In genomic region chr3:49904448-49904847, GRCh38 we compare ENCODE assay signal across 12 cellular contexts. TPM values are rescaled to one million over a fixed set of nuclear protein-coding genes. Genes with fewer than 3 reads are reported as not detected.
DNase-seq lines count a peak whose midpoint lies in the region; ATAC-seq and TF ChIP-seq lines count a peak whose summit lies in the region.
"Not testable (repeated sequence)": the region's sequence is repeated elsewhere in the genome, so short reads cannot be mapped to it uniquely, and the experiment has no call there.
"Had no signal": no experiment of that assay in that cellular context is flagged by ENCODE, and none has a peak within 500 bp of the region (broad histone marks: within the 10 kb centered on the region; RNA-seq: fewer than 3 reads in every experiment).

No MANE protein-coding gene starts in this region.

- intact Hi-C loops in Calu3 (cut with micrococcal nuclease; ENCODE audit: unreplicated experiment); activated CD4-positive, alpha-beta T cell treated with anti-CD3 and anti-CD28 coated beads, Interleukin-2, amount 10 ng/mL, durations not matched to agents 24 days and 14 days (cut with micrococcal nuclease): not testable (repeated sequence)

- not testable (repeated sequence) for H3K36me3 ChIP-seq in OCI-LY3 (replicated peaks; ENCODE audit: low read depth, low read length); mesendoderm (ENCODE audit: control insufficient read depth, insufficient read depth, low read length)

- H3K9me3 ChIP-seq in OCI-LY3 (ENCODE audit: insufficient read depth, low read length), result not testable (repeated sequence)

- not testable (repeated sequence) for H2AFZ ChIP-seq in OCI-LY3 (ENCODE audit: low read depth, low read length)

- H3K27me3 Mint-ChIP-seq in Calu3 (ENCODE audit: unreplicated experiment); activated CD4-positive, alpha-beta T cell treated with anti-CD3 and anti-CD28 coated beads, Interleukin-2, amount 10 ng/mL, durations not matched to agents 24 days and 14 days; activated naive CD8-positive, alpha-beta T cell treated with anti-CD3 and anti-CD28 coated beads for 36 hours: not testable (repeated sequence)

- not testable (repeated sequence) for H2BK120ac ChIP-seq in mesendoderm (ENCODE audit: low read depth, low read length)

- CTCF ChIA-PET in Calu3 (lab: Charles Lee), result interaction anchor here (1.0 kb wide), 1 partner anchor 101 kb away, joined by 3 read pairs; the partner anchor contains the start of gene INKA1

- H2BK5ac ChIP-seq in mesendoderm (ENCODE audit: low read length), result not testable (repeated sequence)

- peak overlapping the region; percentile 63; the same call in 1 of the 2 replicates for H3K27ac ChIP-seq in OCI-LY3 (ENCODE audit: low read length)
- H3K27ac ChIP-seq in epithelial cell of prostate, result peak overlapping the region; percentile 99
- H3K27ac ChIP-seq in mesendoderm (ENCODE audit: low read depth, low read length), result not testable (repeated sequence)

- H3K27ac Mint-ChIP-seq in Calu3 (ENCODE audit: unreplicated experiment), result peak overlapping the region; percentile 81
- peak overlapping the region; percentile 90 for H3K27ac Mint-ChIP-seq in activated CD4-positive, alpha-beta T cell treated with anti-CD3 and anti-CD28 coated beads, Interleukin-2, amount 10 ng/mL, durations not matched to agents 24 days and 14 days
- H3K27ac Mint-ChIP-seq in activated naive CD8-positive, alpha-beta T cell treated with anti-CD3 and anti-CD28 coated beads for 36 hours, result peak overlapping the region; percentile 90
- peak overlapping the region; percentile 98 for H3K27ac Mint-ChIP-seq in stimulated activated effector memory CD8-positive, alpha-beta T cell treated with anti-CD3 and anti-CD28 coated beads, Interleukin-12 subunit alpha, Interleukin-12 subunit beta, amount 100 ng/mL, for 72 hours

- not testable (repeated sequence) for H2BK15ac ChIP-seq in mesendoderm (replicated peaks; ENCODE audit: low read depth)

- ATAC-seq in stimulated activated effector memory CD8-positive, alpha-beta T cell treated with anti-CD3 and anti-CD28 coated beads, Interleukin-12 subunit alpha, Interleukin-12 subunit beta, amount 100 ng/mL, for 72 hours, result not testable (repeated sequence)

- not testable (repeated sequence) for H3K4ac ChIP-seq in mesendoderm (ENCODE audit: low read depth, low read length)

- not testable (repeated sequence) for H3K9me3 Mint-ChIP-seq in Calu3 (ENCODE audit: low read depth, unreplicated experiment); activated CD4-positive, alpha-beta T cell treated with anti-CD3 and anti-CD28 coated beads, Interleukin-2, amount 10 ng/mL, durations not matched to agents 24 days and 14 days; activated naive CD8-positive, alpha-beta T cell treated with anti-CD3 and anti-CD28 coated beads for 36 hours; stimulated activated effector memory CD8-positive, alpha-beta T cell treated with anti-CD3 and anti-CD28 coated beads, Interleukin-12 subunit alpha, Interleukin-12 subunit beta, amount 100 ng/mL, for 72 hours

- H3K79me2 ChIP-seq in OCI-LY3 (ENCODE audit: low read length); mesendoderm (ENCODE audit: control insufficient read depth, insufficient read depth, low read length): not testable (repeated sequence)

- peak overlapping the region; percentile 53; the same call in 1 of the 2 replicates for H3K4me2 ChIP-seq in OCI-LY3 (ENCODE audit: low read length)
- H3K4me2 ChIP-seq in mesendoderm (ENCODE audit: low read length), result not testable (repeated sequence)

- H3K4me3 ChIP-seq in OCI-LY3 (ENCODE audit: low read length), result peak overlapping the region; percentile 64; the same call in 1 of the 2 replicates
- not testable (repeated sequence) for H3K4me3 ChIP-seq in mesendoderm (ENCODE audit: low read length)

- WGBS in mesendoderm (ENCODE audit: extremely low coverage, insufficient coverage, low lambda C conversion rate), result no CpG with 5 or more reads among the region's 13 CpGs

- not testable (repeated sequence) for H3K27me3 ChIP-seq in OCI-LY3 (ENCODE audit: low read depth, low read length); mesendoderm (ENCODE audit: insufficient read depth, low read length, poor library complexity)

- not testable (repeated sequence) for DNase-seq in Calu3; activated CD4-positive, alpha-beta T cell treated with anti-CD3 and anti-CD28 coated beads, Interleukin-2, amount 10 ng/mL, durations not matched to agents 24 days and 14 days; activated naive CD8-positive, alpha-beta T cell treated with anti-CD3 and anti-CD28 coated beads for 36 hours; epithelial cell of prostate (ENCODE audit: low read depth, low spot score); mesendoderm; stimulated activated effector memory CD8-positive, alpha-beta T cell treated with anti-CD3 and anti-CD28 coated beads, Interleukin-12 subunit alpha, Interleukin-12 subunit beta, amount 100 ng/mL, for 72 hours (ENCODE audit: low spot score in 2 of 2)

- H3K18ac ChIP-seq in mesendoderm (ENCODE audit: low read length), result not testable (repeated sequence)

- peaks cover 61% of the 10 kb centered on the region for H3K36me3 Mint-ChIP-seq in Calu3 (ENCODE audit: insufficient read depth, unreplicated experiment)
- not testable (repeated sequence) for H3K36me3 Mint-ChIP-seq in activated CD4-positive, alpha-beta T cell treated with anti-CD3 and anti-CD28 coated beads, Interleukin-2, amount 10 ng/mL, durations not matched to agents 24 days and 14 days (ENCODE audit: low read depth); activated naive CD8-positive, alpha-beta T cell treated with anti-CD3 and anti-CD28 coated beads for 36 hours; stimulated activated effector memory CD8-positive, alpha-beta T cell treated with anti-CD3 and anti-CD28 coated beads, Interleukin-12 subunit alpha, Interleukin-12 subunit beta, amount 100 ng/mL, for 72 hours

- H4K20me1 ChIP-seq in OCI-LY3 (ENCODE audit: insufficient read depth, low read length), result not testable (repeated sequence)

- H4K5ac ChIP-seq in mesendoderm (ENCODE audit: low read length), result not testable (repeated sequence)

- H4K8ac ChIP-seq in mesendoderm (ENCODE audit: low read depth, low read length), result not testable (repeated sequence)

- TF ChIP-seq CTCF in Calu3 (IDR thresholded peaks at IDR 0.05; ENCODE audit: unreplicated experiment); OCI-LY3 (IDR thresholded peaks at IDR 0.05; ENCODE audit: low read depth, low read length): not testable (repeated sequence)

- not testable (repeated sequence) for H3K9ac ChIP-seq in OCI-LY3 (ENCODE audit: low read length)
- peak overlapping the region; percentile 8 for H3K9ac ChIP-seq in mesendoderm (ENCODE audit: low read length)

- peaks cover 29% of the 10 kb centered on the region for H3K4me1 ChIP-seq in OCI-LY3 (ENCODE audit: low read length)
- not testable (repeated sequence) for H3K4me1 ChIP-seq in mesendoderm (ENCODE audit: control insufficient read depth, low read depth, low read length)

- H2AK5ac ChIP-seq in mesendoderm (ENCODE audit: low read length), result peak overlapping the region; percentile 94

- peaks cover 24% of the 10 kb centered on the region for H3K4me1 Mint-ChIP-seq in Calu3 (ENCODE audit: low read depth, unreplicated experiment)
- H3K4me1 Mint-ChIP-seq in activated CD4-positive, alpha-beta T cell treated with anti-CD3 and anti-CD28 coated beads, Interleukin-2, amount 10 ng/mL, durations not matched to agents 24 days and 14 days, result peaks cover 31% of the 10 kb centered on the region
- H3K4me1 Mint-ChIP-seq in activated naive CD8-positive, alpha-beta T cell treated with anti-CD3 and anti-CD28 coated beads for 36 hours, result peaks cover 17% of the 10 kb centered on the region
- H3K4me1 Mint-ChIP-seq in stimulated activated effector memory CD8-positive, alpha-beta T cell treated with anti-CD3 and anti-CD28 coated beads, Interleukin-12 subunit alpha, Interleukin-12 subunit beta, amount 100 ng/mL, for 72 hours, result peaks cover 19% of the 10 kb centered on the region

- not testable (repeated sequence) for BruUV-seq in Calu3 (replicated peaks; lab: Mats Ljungman, UMichigan)

- not testable (repeated sequence) for H3K79me1 ChIP-seq in mesendoderm (ENCODE audit: low read length)

- H3K23ac ChIP-seq in mesendoderm (ENCODE audit: low read length), result peak overlapping the region; percentile 25

- H3K4me3 Mint-ChIP-seq in Calu3 (ENCODE audit: low read depth, unreplicated experiment), result peak overlapping the region; percentile 87
- peak overlapping the region; percentile 89 for H3K4me3 Mint-ChIP-seq in activated CD4-positive, alpha-beta T cell treated with anti-CD3 and anti-CD28 coated beads, Interleukin-2, amount 10 ng/mL, durations not matched to agents 24 days and 14 days
- peak overlapping the region; percentile 89 for H3K4me3 Mint-ChIP-seq in activated naive CD8-positive, alpha-beta T cell treated with anti-CD3 and anti-CD28 coated beads for 36 hours
- H3K4me3 Mint-ChIP-seq in stimulated activated effector memory CD8-positive, alpha-beta T cell treated with anti-CD3 and anti-CD28 coated beads, Interleukin-12 subunit alpha, Interleukin-12 subunit beta, amount 100 ng/mL, for 72 hours, result peak overlapping the region; percentile 81

- peak overlapping the region; percentile 66 for H3K56ac ChIP-seq in mesendoderm (ENCODE audit: low read length)

RNA-seq across cellular contexts. Expression of gene MST1R, which starts 0.8 kb away (rescaled TPM):
- 169 and 218 TPM in 2 replicates for total RNA-seq in Calu3 (2022)
- 1.0 and 1.5 TPM in 2 replicates for total RNA-seq in activated CD4-positive, alpha-beta T cell treated with anti-CD3 and anti-CD28 coated beads, Interleukin-2, amount 10 ng/mL, durations not matched to agents 24 days and 14 days
- total RNA-seq in activated naive CD8-positive, alpha-beta T cell treated with anti-CD3 and anti-CD28 coated beads for 36 hours, result under 1 TPM; 0.74 to 0.76 TPM
- 1.7 TPM for polyA plus RNA-seq in mesendoderm (2013, experiment 1 of 2)
- 1.3 TPM for polyA plus RNA-seq in mesendoderm (2013, experiment 2 of 2)

RNA-seq across cellular contexts. Expression of gene MON1A, which starts 25.2 kb away (rescaled TPM):
- total RNA-seq in Calu3 (2022), result 8.4 and 10.6 TPM in 2 replicates
- 15.1 and 16.3 TPM in 2 replicates for total RNA-seq in activated CD4-positive, alpha-beta T cell treated with anti-CD3 and anti-CD28 coated beads, Interleukin-2, amount 10 ng/mL, durations not matched to agents 24 days and 14 days
- total RNA-seq in activated naive CD8-positive, alpha-beta T cell treated with anti-CD3 and anti-CD28 coated beads for 36 hours, result 10 to 100 TPM; 11.7 to 12.2 TPM
- 12.0 TPM for polyA plus RNA-seq in mesendoderm (2013, experiment 1 of 2)
- 11.9 TPM for polyA plus RNA-seq in mesendoderm (2013, experiment 2 of 2)

RNA-seq across cellular contexts. Expression of gene CAMKV, which starts 34.7 kb away (rescaled TPM):
- total RNA-seq in Calu3 (2022), result 0.38 and 0.83 TPM in 2 replicates
- total RNA-seq in activated CD4-positive, alpha-beta T cell treated with anti-CD3 and anti-CD28 coated beads, Interleukin-2, amount 10 ng/mL, durations not matched to agents 24 days and 14 days, result 1.2 and 1.6 TPM in 2 replicates
- 1 to 10 TPM; 1.6 to 1.7 TPM for total RNA-seq in activated naive CD8-positive, alpha-beta T cell treated with anti-CD3 and anti-CD28 coated beads for 36 hours
- polyA plus RNA-seq in mesendoderm (2013, experiment 1 of 2), result 10.1 TPM
- polyA plus RNA-seq in mesendoderm (2013, experiment 2 of 2), result 11.2 TPM
- total RNA-seq: chondrocyte, glomerular endothelial cell, left lobe of liver, right cardiac atrium had no signal
- polyA plus RNA-seq: ovary, right cardiac atrium had no signal

RNA-seq across cellular contexts. Expression of gene RBM6, which starts 35.5 kb away (rescaled TPM):
- total RNA-seq in Calu3 (2022), result 69.6 and 72.1 TPM in 2 replicates
- 95.3 and 100 TPM in 2 replicates for total RNA-seq in activated CD4-positive, alpha-beta T cell treated with anti-CD3 and anti-CD28 coated beads, Interleukin-2, amount 10 ng/mL, durations not matched to agents 24 days and 14 days
- total RNA-seq in activated naive CD8-positive, alpha-beta T cell treated with anti-CD3 and anti-CD28 coated beads for 36 hours, result 10 to 100 TPM; 59.5 to 64.8 TPM
- 55.8 TPM for polyA plus RNA-seq in mesendoderm (2013, experiment 1 of 2)
- polyA plus RNA-seq in mesendoderm (2013, experiment 2 of 2), result 56.4 TPM

RNA-seq across cellular contexts. Expression of gene TRAIP, which starts 48.1 kb away (rescaled TPM):
- 28.2 and 29.7 TPM in 2 replicates for total RNA-seq in Calu3 (2022)
- total RNA-seq in activated CD4-positive, alpha-beta T cell treated with anti-CD3 and anti-CD28 coated beads, Interleukin-2, amount 10 ng/mL, durations not matched to agents 24 days and 14 days, result 27.1 and 30.4 TPM in 2 replicates
- 10 to 100 TPM; 23.0 to 23.6 TPM for total RNA-seq in activated naive CD8-positive, alpha-beta T cell treated with anti-CD3 and anti-CD28 coated beads for 36 hours
- 18.5 TPM for polyA plus RNA-seq in mesendoderm (2013, experiment 1 of 2)
- 19.7 TPM for polyA plus RNA-seq in mesendoderm (2013, experiment 2 of 2)

Comparison
In these comparisons a context has a peak if more than half of its experiments do, and no peak if none do; other contexts are left out.
1. RNA of gene MST1R, which starts 0.8 kb away (total RNA-seq): 169 to 218 TPM in Calu3; 1.0 to 1.5 TPM in activated CD4-positive, alpha-beta T cell treated with anti-CD3 and anti-CD28 coated beads, Interleukin-2, amount 10 ng/mL, durations not matched to agents 24 days and 14 days and 0.74 to 0.76 TPM in activated naive CD8-positive, alpha-beta T cell treated with anti-CD3 and anti-CD28 coated beads for 36 hours; every median in the first group is over 10 times any median in the second.
2. Peak in every context shown above with its lines, with median percentiles within 50 percentile points of each other: H3K27ac Mint-ChIP-seq and H3K4me3 Mint-ChIP-seq.